In the genomic region with DNA sequence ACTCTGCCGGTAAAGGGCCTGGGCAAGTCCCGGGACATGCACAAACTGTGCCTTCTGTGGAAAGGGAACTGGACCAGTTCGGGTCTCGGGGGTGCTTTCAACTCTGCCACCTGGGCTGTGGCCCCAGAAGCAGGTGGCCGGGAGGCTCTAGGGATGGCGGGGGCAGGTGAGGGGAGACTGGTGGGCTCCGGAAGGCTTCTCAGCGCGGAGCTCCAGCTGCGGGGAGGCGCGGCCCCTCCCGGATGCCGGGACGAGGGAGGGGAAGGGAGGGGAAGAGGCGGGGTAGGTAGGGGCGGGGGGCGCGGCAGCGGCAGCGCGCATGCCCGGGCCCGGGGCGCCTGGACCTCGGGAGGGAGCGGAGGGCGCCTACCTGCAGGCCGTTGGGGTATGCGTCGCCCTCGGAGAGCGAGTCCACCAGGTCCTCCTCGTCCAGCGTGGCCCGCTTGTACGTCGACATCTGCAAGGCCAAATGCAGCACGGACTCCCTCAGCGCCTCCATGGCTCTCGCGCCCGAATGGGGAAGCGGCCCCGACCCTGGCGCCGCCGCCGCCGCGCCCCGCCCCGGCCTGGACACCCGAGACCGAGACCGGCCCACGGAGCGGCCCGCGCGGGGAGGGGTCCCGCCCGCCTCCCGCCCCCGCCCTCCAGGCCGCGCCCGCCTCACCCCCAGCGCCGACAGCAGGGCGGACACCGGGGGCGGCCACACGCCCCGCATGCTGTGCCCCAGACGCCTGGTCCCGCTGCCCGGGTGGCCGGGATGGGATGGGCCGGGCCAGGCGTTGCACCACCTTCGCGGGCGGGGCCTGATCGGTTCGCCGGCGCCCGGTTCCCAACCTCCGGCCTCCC, we compare ENCODE assay signal across 7 cellular contexts. TPM values are rescaled to one million over a fixed set of nuclear protein-coding genes. Genes with fewer than 3 reads are reported as not detected.
DNase-seq lines count a peak whose midpoint lies in the region; ATAC-seq and TF ChIP-seq lines count a peak whose summit lies in the region.

A gene (minus strand): TSS at position 764 of the 846 bp plus-strand sequence. CDS start 49 bp downstream, at position 715.

- H3K4me1 ChIP-seq in GM23338 (ENCODE audit: insufficient read depth) (peaks cover 36% of the 10 kb centered on the region), heart right ventricle (peaks cover 7 to 76% (median 50%) of the 10 kb centered on the region in 9 donors)

- no peaks in the 10 kb centered on the region for H3K9me2 ChIP-seq in GM23338 (ENCODE audit: insufficient read depth)

- H3K4me1 Mint-ChIP-seq in GM23338, result peaks cover 35% of the 10 kb centered on the region
- peaks cover 58% of the 10 kb centered on the region for H3K4me1 Mint-ChIP-seq in activated naive CD8-positive, alpha-beta T cell (ENCODE audit: low read depth)

- peak within 1 kb of the TSS; percentile 91 for H2AFZ ChIP-seq in GM23338

- no peak within 1 kb of the TSS; the same call in 1 of the 2 replicates for H3K27ac Mint-ChIP-seq in GM23338
- H3K27ac Mint-ChIP-seq in activated naive CD8-positive, alpha-beta T cell, result peak within 1 kb of the TSS; percentile 94

- peak within 1 kb of the TSS; percentile 83 for H3K4me3 Mint-ChIP-seq in GM23338
- H3K4me3 Mint-ChIP-seq in activated naive CD8-positive, alpha-beta T cell, result peak within 1 kb of the TSS; percentile 90

- TF ChIP-seq CTCF in GM23338 (conservative IDR thresholded peaks at IDR 0.05; ENCODE audit: low read depth in 2 of 2) (no peak), heart right ventricle (IDR thresholded peaks at IDR 0.05) (no peak)

- H3K36me3 ChIP-seq in GM23338 (ENCODE audit: insufficient read depth) (no peaks in the 10 kb centered on the region), heart right ventricle (peaks cover 0 to 17% (median 0%) of the 10 kb centered on the region in 9 donors)

- no peaks in the 10 kb centered on the region for H3K79me2 ChIP-seq in GM23338 (replicated peaks; ENCODE audit: insufficient read depth)

- H3K4me3 ChIP-seq in GM23338 (peak within 1 kb of the TSS; percentile 78), heart right ventricle (peak within 1 kb of the TSS; percentile 38 to 92 (median 75))

- whole genome bisulfite sequencing in heart right ventricle, 2 donors, result 2% methylated on average over 65 to 90 of the region's 90 CpGs

- H3K27me3 ChIP-seq in GM23338 (ENCODE audit: insufficient read depth) (no peaks in the 10 kb centered on the region), heart right ventricle (no peaks in the 10 kb centered on the region)

- no peaks in the 10 kb centered on the region for H3K9me3 Mint-ChIP-seq in GM23338
- no peaks in the 10 kb centered on the region for H3K9me3 Mint-ChIP-seq in activated naive CD8-positive, alpha-beta T cell (ENCODE audit: low read depth)

- H4K20me1 ChIP-seq in GM23338 (replicated peaks; ENCODE audit: insufficient read depth), result no peaks in the 10 kb centered on the region; the same call in 1 of the 2 replicates

- H3K27me3 Mint-ChIP-seq in GM23338 (ENCODE audit: insufficient read depth, low read depth, poor library complexity), result peaks cover 9% of the 10 kb centered on the region
- H3K27me3 Mint-ChIP-seq in activated naive CD8-positive, alpha-beta T cell, result no peaks in the 10 kb centered on the region

- peak within 1 kb of the TSS; percentile 93 for H3K4me2 ChIP-seq in GM23338

- H3F3A ChIP-seq in GM23338 (replicated peaks; ENCODE audit: low read depth), result no peaks in the 10 kb centered on the region

- peak; percentile 77 for ATAC-seq in GM23338
- ATAC-seq in heart right ventricle, result peak; percentile 55 to 71 (median 60)

- H3K36me3 Mint-ChIP-seq in GM23338 (ENCODE audit: low read depth), result no peaks in the 10 kb centered on the region
- peaks cover 2% of the 10 kb centered on the region for H3K36me3 Mint-ChIP-seq in activated naive CD8-positive, alpha-beta T cell

- H3K9me3 ChIP-seq in heart right ventricle, result no peaks in the 10 kb centered on the region

- intact Hi-C loops in heart right ventricle (cut with DNase I), result loop anchor here in 2 of 10 donors (5.0 kb wide), 2 partner anchors 42 to 47 kb away; no protein-coding TSS in a partner anchor

- no peak within 1 kb of the TSS for H3K27ac ChIP-seq in GM23338 (ENCODE audit: low read depth)
- H3K27ac ChIP-seq in heart right ventricle, result peak within 1 kb of the TSS; percentile 66 to 94 (median 90)

- DNase-seq in GM23338 (ENCODE audit: low spot score), result peak; percentile 82
- no peak for DNase-seq in RPMI7951 (ENCODE audit: low read depth)
- DNase-seq in heart right ventricle, result peak; percentile 52 to 56
- no peak for DNase-seq in pulmonary artery endothelial cell (ENCODE audit: low read depth, low spot score)
- no peak for DNase-seq in foreskin melanocyte
- DNase-seq in GOT3 (lab: John Stamatoyannopoulos, UW), result no peak

TF ChIP-seq in GM23338, 12 proteins besides CTCF, POLR2A, EP300 and RAD21:
- TF ChIP-seq POLR2AphosphoS5 (IDR thresholded peaks at IDR 0.05; ENCODE audit: low read depth), result peak; percentile 84
- TF ChIP-seq, protein P1, sequence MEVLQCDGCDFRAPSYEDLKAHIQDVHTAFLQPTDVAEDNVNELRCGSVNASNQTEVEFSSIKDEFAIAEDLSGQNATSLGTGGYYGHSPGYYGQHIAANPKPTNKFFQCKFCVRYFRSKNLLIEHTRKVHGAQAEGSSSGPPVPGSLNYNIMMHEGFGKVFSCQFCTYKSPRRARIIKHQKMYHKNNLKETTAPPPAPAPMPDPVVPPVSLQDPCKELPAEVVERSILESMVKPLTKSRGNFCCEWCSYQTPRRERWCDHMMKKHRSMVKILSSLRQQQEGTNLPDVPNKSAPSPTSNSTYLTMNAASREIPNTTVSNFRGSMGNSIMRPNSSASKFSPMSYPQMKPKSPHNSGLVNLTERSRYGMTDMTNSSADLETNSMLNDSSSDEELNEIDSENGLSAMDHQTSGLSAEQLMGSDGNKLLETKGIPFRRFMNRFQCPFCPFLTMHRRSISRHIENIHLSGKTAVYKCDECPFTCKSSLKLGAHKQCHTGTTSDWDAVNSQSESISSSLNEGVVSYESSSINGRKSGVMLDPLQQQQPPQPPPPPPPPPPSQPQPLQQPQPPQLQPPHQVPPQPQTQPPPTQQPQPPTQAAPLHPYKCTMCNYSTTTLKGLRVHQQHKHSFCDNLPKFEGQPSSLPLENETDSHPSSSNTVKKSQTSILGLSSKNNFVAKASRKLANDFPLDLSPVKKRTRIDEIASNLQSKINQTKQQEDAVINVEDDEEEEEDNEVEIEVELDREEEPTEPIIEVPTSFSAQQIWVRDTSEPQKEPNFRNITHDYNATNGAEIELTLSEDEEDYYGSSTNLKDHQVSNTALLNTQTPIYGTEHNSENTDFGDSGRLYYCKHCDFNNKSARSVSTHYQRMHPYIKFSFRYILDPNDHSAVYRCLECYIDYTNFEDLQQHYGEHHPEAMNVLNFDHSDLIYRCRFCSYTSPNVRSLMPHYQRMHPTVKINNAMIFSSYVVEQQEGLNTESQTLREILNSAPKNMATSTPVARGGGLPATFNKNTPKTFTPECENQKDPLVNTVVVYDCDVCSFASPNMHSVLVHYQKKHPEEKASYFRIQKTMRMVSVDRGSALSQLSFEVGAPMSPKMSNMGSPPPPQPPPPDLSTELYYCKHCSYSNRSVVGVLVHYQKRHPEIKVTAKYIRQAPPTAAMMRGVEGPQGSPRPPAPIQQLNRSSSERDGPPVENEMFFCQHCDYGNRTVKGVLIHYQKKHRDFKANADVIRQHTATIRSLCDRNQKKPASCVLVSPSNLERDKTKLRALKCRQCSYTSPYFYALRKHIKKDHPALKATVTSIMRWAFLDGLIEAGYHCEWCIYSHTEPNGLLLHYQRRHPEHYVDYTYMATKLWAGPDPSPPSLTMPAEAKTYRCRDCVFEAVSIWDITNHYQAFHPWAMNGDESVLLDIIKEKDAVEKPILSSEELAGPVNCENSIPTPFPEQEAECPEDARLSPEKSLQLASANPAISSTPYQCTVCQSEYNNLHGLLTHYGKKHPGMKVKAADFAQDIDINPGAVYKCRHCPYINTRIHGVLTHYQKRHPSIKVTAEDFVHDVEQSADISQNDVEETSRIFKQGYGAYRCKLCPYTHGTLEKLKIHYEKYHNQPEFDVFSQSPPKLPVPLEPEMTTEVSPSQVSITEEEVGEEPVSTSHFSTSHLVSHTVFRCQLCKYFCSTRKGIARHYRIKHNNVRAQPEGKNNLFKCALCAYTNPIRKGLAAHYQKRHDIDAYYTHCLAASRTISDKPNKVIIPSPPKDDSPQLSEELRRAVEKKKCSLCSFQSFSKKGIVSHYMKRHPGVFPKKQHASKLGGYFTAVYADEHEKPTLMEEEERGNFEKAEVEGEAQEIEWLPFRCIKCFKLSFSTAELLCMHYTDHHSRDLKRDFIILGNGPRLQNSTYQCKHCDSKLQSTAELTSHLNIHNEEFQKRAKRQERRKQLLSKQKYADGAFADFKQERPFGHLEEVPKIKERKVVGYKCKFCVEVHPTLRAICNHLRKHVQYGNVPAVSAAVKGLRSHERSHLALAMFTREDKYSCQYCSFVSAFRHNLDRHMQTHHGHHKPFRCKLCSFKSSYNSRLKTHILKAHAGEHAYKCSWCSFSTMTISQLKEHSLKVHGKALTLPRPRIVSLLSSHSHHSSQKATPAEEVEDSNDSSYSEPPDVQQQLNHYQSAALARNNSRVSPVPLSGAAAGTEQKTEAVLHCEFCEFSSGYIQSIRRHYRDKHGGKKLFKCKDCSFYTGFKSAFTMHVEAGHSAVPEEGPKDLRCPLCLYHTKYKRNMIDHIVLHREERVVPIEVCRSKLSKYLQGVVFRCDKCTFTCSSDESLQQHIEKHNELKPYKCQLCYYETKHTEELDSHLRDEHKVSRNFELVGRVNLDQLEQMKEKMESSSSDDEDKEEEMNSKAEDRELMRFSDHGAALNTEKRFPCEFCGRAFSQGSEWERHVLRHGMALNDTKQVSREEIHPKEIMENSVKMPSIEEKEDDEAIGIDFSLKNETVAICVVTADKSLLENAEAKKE (CRISPR knock-in tag; IDR thresholded peaks at IDR 0.05), result no peak

RNA-seq across cellular contexts. Expression of the gene that starts here (rescaled TPM):
- 45.0 and 48.0 TPM in 2 replicates for total RNA-seq in GM23338 (2014; rRNA removed; shearing (Covaris generic))
- 10.4 and 11.0 TPM in 2 replicates for polyA plus RNA-seq in GM23338 (2016; fragmentation: Nextera tagmentation; extraction: Ambion mirVana)
- 112 and 131 TPM in 2 replicates for total RNA-seq in RPMI7951 (2014; rRNA removed; shearing (Covaris generic))
- total RNA-seq in heart right ventricle, result 10 to 100 TPM; 30.6 to 81.8 (median 53.1) TPM
- polyA plus RNA-seq in heart right ventricle, result 10 to 100 TPM; 41.4 to 44.7 TPM
- total RNA-seq in pulmonary artery endothelial cell, result 371 and 382 TPM in 2 replicates

Comparison
In these comparisons a context has a peak if more than half of its experiments do, and no peak if none do; other contexts are left out.
1. DNase-seq: peak in GM23338 (single experiment) and heart right ventricle (2 of 2); none in RPMI7951 (single experiment), pulmonary artery endothelial cell (single experiment), foreskin melanocyte (single experiment) and GOT3 (single experiment).